Comparison of ENCODE assay signal across 8 cellular contexts in the genomic region with DNA sequence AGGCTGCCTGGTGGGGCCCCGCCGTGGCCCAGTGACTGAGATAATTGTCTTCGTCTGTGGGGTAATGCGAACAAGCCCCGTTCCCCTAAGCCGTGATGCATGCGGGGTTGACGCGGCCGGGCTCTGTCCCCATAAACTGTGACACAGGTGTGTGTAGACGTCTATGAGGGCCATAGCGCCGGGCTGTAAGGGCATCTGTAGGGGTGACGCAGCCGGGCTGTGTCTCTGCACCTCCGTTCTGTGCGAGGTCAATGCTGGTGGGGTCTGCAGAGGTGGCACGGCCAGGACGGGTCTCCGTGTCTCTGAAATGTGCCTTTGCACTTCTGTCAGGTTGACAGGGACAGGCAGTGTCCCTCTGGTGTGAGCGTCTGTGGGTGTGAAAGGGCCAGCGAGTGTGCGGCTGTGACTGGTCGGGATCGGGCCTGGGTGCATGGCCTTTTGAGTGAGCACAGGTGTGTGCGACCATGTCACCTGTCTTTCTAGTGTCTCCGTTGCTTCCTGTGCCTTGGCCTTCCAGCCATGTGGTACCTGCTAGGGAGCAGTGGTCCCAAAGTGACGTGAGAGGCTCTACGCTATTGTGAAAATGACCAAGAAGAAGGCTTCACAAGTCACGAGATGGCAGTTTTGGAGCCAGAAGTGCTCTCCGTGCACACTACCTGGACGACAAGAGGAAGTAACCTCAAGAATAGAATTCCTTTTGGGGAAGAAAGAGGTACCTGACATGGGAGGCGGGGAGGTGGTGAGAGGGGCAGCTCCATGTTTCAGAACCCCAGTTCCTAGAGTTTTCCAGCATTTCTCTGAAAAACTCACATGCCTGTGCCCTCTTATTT. TPM values are rescaled to one million over a fixed set of nuclear protein-coding genes. Genes with fewer than 3 reads are reported as not detected.
DNase-seq lines count a peak whose midpoint lies in the region; ATAC-seq lines count a peak whose summit lies in the region.

No MANE protein-coding gene starts in this region.

- POLR2A ChIA-PET in activated CD4-positive, alpha-beta T cell treated with anti-CD3 and anti-CD28 coated beads for 36 hours (lab: Charles Lee) = interaction anchor here (1.2 kb wide), 1 partner anchor 16 kb away, joined by 6 read pairs; no protein-coding TSS in a partner anchor

- peak overlapping the region; percentile 89 for H3K27ac Mint-ChIP-seq in activated CD4-positive, alpha-beta T cell treated with anti-CD3 and anti-CD28 coated beads for 36 hours
- peak overlapping the region; percentile 69 to 98 (median 94) for H3K27ac Mint-ChIP-seq in immature natural killer cell

- H3K36me3 ChIP-seq in subcutaneous abdominal adipose tissue (ENCODE audit: control insufficient read depth in 5 of 5, insufficient read depth in 5 of 5, low read length in 5 of 5) = peaks cover 0 to 4% (median 0%) of the 10 kb centered on the region in 5 donors

- H3K27me3 ChIP-seq in subcutaneous abdominal adipose tissue (ENCODE audit: control insufficient read depth in 5 of 5, insufficient read depth in 4 of 5, low read length in 5 of 5) = peaks cover 0 to 8% (median 0%) of the 10 kb centered on the region in 5 donors

- H3K4me3 ChIP-seq in subcutaneous abdominal adipose tissue (ENCODE audit: low read depth in 1 of 5, low read length in 5 of 5) = peak overlapping the region; percentile 64 to 78 (median 73)

- ATAC-seq in activated CD4-positive, alpha-beta T cell treated with anti-CD3 and anti-CD28 coated beads for 36 hours = peak; percentile 2

- CTCF ChIA-PET in activated CD4-positive, alpha-beta T cell treated with anti-CD3 and anti-CD28 coated beads for 36 hours (lab: Charles Lee) = interaction anchor here (0.7 kb wide), 1 partner anchor 210 kb away, joined by 3 read pairs; no protein-coding TSS in a partner anchor

- DNase-seq in activated CD4-positive, alpha-beta T cell treated with anti-CD3 and anti-CD28 coated beads for 36 hours = peak; percentile 38
- DNase-seq in activated CD4-positive, alpha-beta T cell treated with anti-CD3 and anti-CD28 coated beads, Interleukin-2, amount 50 U/mL, for 4 hours = no peak
- peak; percentile 59 for DNase-seq in activated CD8-positive, alpha-beta memory T cell treated with anti-CD3 and anti-CD28 coated beads, Interleukin-2, amount 50 U/mL, for 48 hours
- no peak for DNase-seq in immature natural killer cell
- DNase-seq in A172 (ENCODE audit: low spot score) = no peak
- no peak for DNase-seq in NCI-H1048 (lab: John Stamatoyannopoulos, UW)
- DNase-seq in glomerular visceral epithelial cell (ENCODE audit: extremely low spot score) = no peak

- peaks cover 44% of the 10 kb centered on the region for H3K36me3 Mint-ChIP-seq in activated CD4-positive, alpha-beta T cell treated with anti-CD3 and anti-CD28 coated beads for 36 hours (ENCODE audit: low read depth)
- H3K36me3 Mint-ChIP-seq in immature natural killer cell = peaks cover 19 to 21% (median 21%) of the 10 kb centered on the region in 3 donors

- peak overlapping the region in 4 of 5 donors; percentile 52 to 71 (median 64) for H3K9ac ChIP-seq in subcutaneous abdominal adipose tissue (ENCODE audit: low read length in 5 of 5)

- peaks cover 7 to 32% (median 19%) of the 10 kb centered on the region in 5 donors for H3K4me1 ChIP-seq in subcutaneous abdominal adipose tissue (ENCODE audit: control insufficient read depth in 5 of 5, insufficient read depth in 5 of 5, low read length in 5 of 5)

- peaks cover 15% of the 10 kb centered on the region for H3K4me1 Mint-ChIP-seq in activated CD4-positive, alpha-beta T cell treated with anti-CD3 and anti-CD28 coated beads for 36 hours
- H3K4me1 Mint-ChIP-seq in immature natural killer cell = peaks cover 16 to 17% of the 10 kb centered on the region in 2 donors

- peak overlapping the region; percentile 84 for H3K27ac ChIP-seq in subcutaneous abdominal adipose tissue (ENCODE audit: low read depth, low read length)

- intact Hi-C loops in activated CD4-positive, alpha-beta T cell treated with anti-CD3 and anti-CD28 coated beads for 36 hours (cut with DNase I, micrococcal nuclease) = loop anchor here (5.0 kb wide), 4 partner anchors 54 to 579 kb away; partner anchors contain the start of genes ZNF160 (in 1 of the 2) and ZNF813 (in 1 of the 2)

- peak overlapping the region; percentile 100 for H3K4me3 Mint-ChIP-seq in activated CD4-positive, alpha-beta T cell treated with anti-CD3 and anti-CD28 coated beads for 36 hours
- H3K4me3 Mint-ChIP-seq in immature natural killer cell = peak overlapping the region; percentile 93 to 99 (median 98)

- H3K27me3 Mint-ChIP-seq in activated CD4-positive, alpha-beta T cell treated with anti-CD3 and anti-CD28 coated beads for 36 hours = no peaks in the 10 kb centered on the region
- H3K27me3 Mint-ChIP-seq in immature natural killer cell (ENCODE audit: low read depth in 3 of 3) = peaks cover 2 to 6% (median 2%) of the 10 kb centered on the region in 3 donors

- H3K9me3 ChIP-seq in subcutaneous abdominal adipose tissue (ENCODE audit: control insufficient read depth in 5 of 5, low read length in 5 of 5) = peaks cover 5 to 9% (median 8%) of the 10 kb centered on the region in 5 donors

- peaks cover 19% of the 10 kb centered on the region for H3K9me3 Mint-ChIP-seq in activated CD4-positive, alpha-beta T cell treated with anti-CD3 and anti-CD28 coated beads for 36 hours (ENCODE audit: low read depth)
- H3K9me3 Mint-ChIP-seq in immature natural killer cell = peaks cover 5 to 13% (median 11%) of the 10 kb centered on the region in 6 donors

RNA-seq across cellular contexts. Expression of gene ZNF331, which starts 16.4 kb away (rescaled TPM):
- 10 to 100 TPM; 24.3 to 29.7 TPM for total RNA-seq in activated CD4-positive, alpha-beta T cell treated with anti-CD3 and anti-CD28 coated beads for 36 hours
- polyA plus RNA-seq in immature natural killer cell = 10 to 100 TPM; 11.8 to 35.8 (median 21.8) TPM
- 6.2 and 9.8 TPM in 2 replicates for total RNA-seq in A172 (2014; rRNA removed; shearing (Covaris generic))

RNA-seq across cellular contexts. Expression of gene ZNF813, which starts 54.1 kb away (rescaled TPM):
- total RNA-seq in activated CD4-positive, alpha-beta T cell treated with anti-CD3 and anti-CD28 coated beads for 36 hours = 1 to 10 TPM; 5.8 to 7.4 TPM
- polyA plus RNA-seq in immature natural killer cell = 1 to 10 TPM; 1.6 to 6.1 (median 2.7) TPM
- 2.1 and 2.7 TPM in 2 replicates for total RNA-seq in A172 (2014; rRNA removed; shearing (Covaris generic))

Comparison
In these comparisons a context has a peak if more than half of its experiments do, and no peak if none do; other contexts are left out.
1. DNase-seq: peak in activated CD4-positive, alpha-beta T cell treated with anti-CD3 and anti-CD28 coated beads for 36 hours (single experiment) and activated CD8-positive, alpha-beta memory T cell treated with anti-CD3 and anti-CD28 coated beads, Interleukin-2, amount 50 U/mL, for 48 hours (single experiment); none in activated CD4-positive, alpha-beta T cell treated with anti-CD3 and anti-CD28 coated beads, Interleukin-2, amount 50 U/mL, for 4 hours (0 of 2), immature natural killer cell (0 of 3), A172 (single experiment), NCI-H1048 (single experiment) and glomerular visceral epithelial cell (single experiment).